Comparison of ENCODE assay signal across 1 cellular context in genomic region chr17:75855310-75856061, GRCh38.
TF ChIP-seq lines count a peak whose summit lies in the region.

WBP2 (minus strand) TSS chr17:75855335; CDS start chr17:75855297, 38 bp downstream.

TF ChIP-seq in HepG2, 621 proteins besides CTCF, POLR2A, EP300 and RAD21 (continued from another document and continues in another):
- TF ChIP-seq ZZZ3 (CRISPR knock-in tag; IDR thresholded peaks at IDR 0.05; ENCODE audit: borderline replicate concordance): peak; percentile 58; the same call in 1 of the 2 replicates
- no peak for TF ChIP-seq ZNF564 (CRISPR knock-in tag; IDR thresholded peaks at IDR 0.05)
- TF ChIP-seq ZNF232 (CRISPR knock-in tag; IDR thresholded peaks at IDR 0.05; ENCODE audit: borderline replicate concordance): peak; percentile 84; the same call in 1 of the 2 replicates
- no peak for TF ChIP-seq ZNF577 (CRISPR knock-in tag; IDR thresholded peaks at IDR 0.05; ENCODE audit: borderline replicate concordance, low read depth)
- TF ChIP-seq MIER2 (CRISPR knock-in tag; IDR thresholded peaks at IDR 0.05): 0 out of 2 replicates have a peak, but pooled peaks have one; percentile 62
- peak; percentile 87 for TF ChIP-seq NR2C2 (CRISPR knock-in tag; IDR thresholded peaks at IDR 0.05; ENCODE audit: borderline replicate concordance)
- TF ChIP-seq DRAP1 (CRISPR knock-in tag; IDR thresholded peaks at IDR 0.05): peak; percentile 100
- peak; percentile 98 for TF ChIP-seq FOXC1 (CRISPR knock-in tag; IDR thresholded peaks at IDR 0.05; ENCODE audit: borderline replicate concordance)
- TF ChIP-seq NCOA5 (CRISPR knock-in tag; IDR thresholded peaks at IDR 0.05): no peak
- TF ChIP-seq ZNF83 (CRISPR knock-in tag; IDR thresholded peaks at IDR 0.05; ENCODE audit: borderline replicate concordance): peak; percentile 50; the same call in 1 of the 2 replicates
- TF ChIP-seq ZNF281 (CRISPR knock-in tag; IDR thresholded peaks at IDR 0.05; ENCODE audit: borderline replicate concordance): no peak
- no peak for TF ChIP-seq ZNF292 (CRISPR knock-in tag; IDR thresholded peaks at IDR 0.05; ENCODE audit: borderline replicate concordance, low read depth)
- no peak for TF ChIP-seq NR2F6 (IDR thresholded peaks at IDR 0.05)
- no peak; the same call in 1 of the 2 replicates for TF ChIP-seq NR2F6 (CRISPR knock-in tag; IDR thresholded peaks at IDR 0.05)
- TF ChIP-seq ZNF333 (CRISPR knock-in tag; IDR thresholded peaks at IDR 0.05; ENCODE audit: borderline replicate concordance): peak; percentile 97; the same call in 1 of the 2 replicates
- TF ChIP-seq AGO1 (IDR thresholded peaks at IDR 0.05; ENCODE audit: low read depth, low read length, poor library complexity, severe bottlenecking): peak; percentile 50
- TF ChIP-seq ZFX (CRISPR knock-in tag; IDR thresholded peaks at IDR 0.05; ENCODE audit: low read depth): peak; percentile 86
- TF ChIP-seq ZBTB33 (CRISPR knock-in tag; IDR thresholded peaks at IDR 0.05): peak; percentile 21
- TF ChIP-seq NR3C1 (CRISPR knock-in tag; IDR thresholded peaks at IDR 0.05): no peak
- TF ChIP-seq NFIC (IDR thresholded peaks at IDR 0.05; ENCODE audit: low read length): no peak
- peak; percentile 90 for TF ChIP-seq ZNF724P (CRISPR knock-in tag; IDR thresholded peaks at IDR 0.05; ENCODE audit: borderline replicate concordance)
- TF ChIP-seq ZNF446 (CRISPR knock-in tag; IDR thresholded peaks at IDR 0.05): no peak
- TF ChIP-seq SMAD9 (CRISPR knock-in tag; IDR thresholded peaks at IDR 0.05): no peak; the same call in 1 of the 2 replicates
- no peak for TF ChIP-seq ZBTB40 (IDR thresholded peaks at IDR 0.05)
- TF ChIP-seq ZBTB40 (CRISPR knock-in tag; IDR thresholded peaks at IDR 0.05): peak; percentile 74; the same call in 1 of the 2 replicates
- 0 out of 2 replicates have a peak, but pooled peaks have one; percentile 88 for TF ChIP-seq ZNF275 (CRISPR knock-in tag; IDR thresholded peaks at IDR 0.05; ENCODE audit: borderline replicate concordance)
- TF ChIP-seq SP140L (CRISPR knock-in tag; IDR thresholded peaks at IDR 0.05; ENCODE audit: borderline replicate concordance): 0 out of 2 replicates have a peak, but pooled peaks have one; percentile 32
- TF ChIP-seq HDAC1 (CRISPR knock-in tag; IDR thresholded peaks at IDR 0.05): peak; percentile 96
- no peak for TF ChIP-seq LRRFIP1 (CRISPR knock-in tag; conservative IDR thresholded peaks at IDR 0.05)
- TF ChIP-seq MATR3 (CRISPR knock-in tag; IDR thresholded peaks at IDR 0.05): no peak
- peak; percentile 98 for TF ChIP-seq RBFOX2 (IDR thresholded peaks at IDR 0.05; ENCODE audit: low read depth, low read length)
- TF ChIP-seq HBP1 (CRISPR knock-in tag; IDR thresholded peaks at IDR 0.05; ENCODE audit: low read depth): peak; percentile 73
- TF ChIP-seq MZF1 (CRISPR knock-in tag; IDR thresholded peaks at IDR 0.05; ENCODE audit: borderline replicate concordance): no peak
- TF ChIP-seq DMTF1 (CRISPR knock-in tag; IDR thresholded peaks at IDR 0.05): no peak; the same call in 1 of the 2 replicates
- TF ChIP-seq MXD3 (CRISPR knock-in tag; IDR thresholded peaks at IDR 0.05): peak; percentile 56; the same call in 1 of the 2 replicates
